ENCODE assay signal across 2 cellular contexts in genomic region chr5:118447350-118447749, GRCh38.
TF ChIP-seq lines count a peak whose summit lies in the region.

No MANE protein-coding gene starts in this region.

TF ChIP-seq in HepG2, 621 proteins besides CTCF, POLR2A, EP300 and RAD21 (continued from another document):
- TF ChIP-seq ETV5 (CRISPR knock-in tag; IDR thresholded peaks at IDR 0.05; ENCODE audit: borderline replicate concordance) = no peak
- no peak for TF ChIP-seq ZNF660 (CRISPR knock-in tag; IDR thresholded peaks at IDR 0.05; ENCODE audit: borderline replicate concordance, low read depth)
- no peak for TF ChIP-seq ZNF777 (CRISPR knock-in tag; IDR thresholded peaks at IDR 0.05)
- TF ChIP-seq NFE2L1 (CRISPR knock-in tag; IDR thresholded peaks at IDR 0.05; ENCODE audit: borderline replicate concordance) = no peak
- TF ChIP-seq TBP (CRISPR knock-in tag; IDR thresholded peaks at IDR 0.05) = no peak
- no peak for TF ChIP-seq ZNF780A (CRISPR knock-in tag; IDR thresholded peaks at IDR 0.05)
- no peak for TF ChIP-seq ZNF280D (CRISPR knock-in tag; IDR thresholded peaks at IDR 0.05)
- TF ChIP-seq ZNF496 (CRISPR knock-in tag; IDR thresholded peaks at IDR 0.05; ENCODE audit: insufficient replicate concordance) = no peak
- no peak for TF ChIP-seq POLR2AphosphoS5 (IDR thresholded peaks at IDR 0.05; ENCODE audit: low read depth, low read length)
- no peak for TF ChIP-seq ZFP36L1 (CRISPR knock-in tag; IDR thresholded peaks at IDR 0.05)
- TF ChIP-seq ZNF180 (CRISPR knock-in tag; IDR thresholded peaks at IDR 0.05; ENCODE audit: borderline replicate concordance, low read depth) = no peak
- TF ChIP-seq SPEN (CRISPR knock-in tag; IDR thresholded peaks at IDR 0.05; ENCODE audit: low read depth) = no peak
- TF ChIP-seq IRX3 (CRISPR knock-in tag; IDR thresholded peaks at IDR 0.05; ENCODE audit: borderline replicate concordance, low read depth) = no peak
- no peak for TF ChIP-seq POLR2G (IDR thresholded peaks at IDR 0.05; ENCODE audit: low read depth, low read length)
- no peak for TF ChIP-seq REST (IDR thresholded peaks at IDR 0.05; ENCODE audit: borderline replicate concordance in 1 of 2, low read depth in 1 of 2, low read length in 2 of 2)
- TF ChIP-seq FOXC1 (CRISPR knock-in tag; IDR thresholded peaks at IDR 0.05; ENCODE audit: borderline replicate concordance) = no peak
- no peak for TF ChIP-seq ZNF891 (CRISPR knock-in tag; IDR thresholded peaks at IDR 0.05)

TF ChIP-seq in GM23338, 12 proteins besides CTCF, POLR2A, EP300 and RAD21 (continued from another document):
- TF ChIP-seq REST (IDR thresholded peaks at IDR 0.05; ENCODE audit: unreplicated experiment) (no peak), JUNB (IDR thresholded peaks at IDR 0.05; ENCODE audit: unreplicated experiment) (no peak), ZNF114 (CRISPR knock-in tag; IDR thresholded peaks at IDR 0.05) (no peak), POLR2AphosphoS5 (IDR thresholded peaks at IDR 0.05; ENCODE audit: low read depth) (no peak), STAT1 (IDR thresholded peaks at IDR 0.05; ENCODE audit: unreplicated experiment) (no peak), CREB1 (CRISPR knock-in tag; IDR thresholded peaks at IDR 0.05; ENCODE audit: low read depth) (no peak), ETS1 (IDR thresholded peaks at IDR 0.05) (no peak), ZNF462 (CRISPR knock-in tag; IDR thresholded peaks at IDR 0.05) (no peak), EZH2 (IDR thresholded peaks at IDR 0.05; ENCODE audit: low read depth, unreplicated experiment) (no peak)
